Comparison of ENCODE assay signal across 1 cellular context in genomic region chr2:54663424-54664030, GRCh38.
TF ChIP-seq lines count a peak whose summit lies in the region.

No MANE protein-coding gene starts in this region.

TF ChIP-seq in GM23338, 12 proteins besides CTCF, POLR2A, EP300 and RAD21 (continued from another document):
- no peak for TF ChIP-seq REST (IDR thresholded peaks at IDR 0.05; ENCODE audit: unreplicated experiment)
- TF ChIP-seq NANOG (IDR thresholded peaks at IDR 0.05; ENCODE audit: borderline replicate concordance) = no peak
- TF ChIP-seq ZNF462 (CRISPR knock-in tag; IDR thresholded peaks at IDR 0.05) = no peak
- TF ChIP-seq EZH2phosphoT487 (IDR thresholded peaks at IDR 0.05; ENCODE audit: unreplicated experiment) = no peak
